1 cellular context compared by ENCODE assay signal in genomic region chr20:9974324-9974723, GRCh38.
TF ChIP-seq lines count a peak whose summit lies in the region.

No MANE protein-coding gene starts in this region.

TF ChIP-seq in SK-N-SH, 30 proteins besides CTCF, POLR2A, EP300 and RAD21 (continued from another document):
- no peak for TF ChIP-seq ZBTB33 (IDR thresholded peaks at IDR 0.05; ENCODE audit: borderline replicate concordance, low read depth)
TF ChIP-seq in SK-N-SH: peak in this region for 0.
